In genomic region chr6:16256781-16257180, GRCh38 we compare ENCODE assay signal across 21 cellular contexts. TPM values are rescaled to one million over a fixed set of nuclear protein-coding genes. Genes with fewer than 3 reads are reported as not detected.
DNase-seq lines count a peak whose midpoint lies in the region; ATAC-seq and TF ChIP-seq lines count a peak whose summit lies in the region.
"Had no signal": no experiment of that assay in that cellular context is flagged by ENCODE, and none has a peak within 500 bp of the region (broad histone marks: within the 10 kb centered on the region; RNA-seq: fewer than 3 reads in every experiment).

No MANE protein-coding gene starts in this region.

- H3K4me3 Mint-ChIP-seq in endodermal cell = no peak overlapping the region
- no peak overlapping the region for H3K4me3 Mint-ChIP-seq in T-cell
- H3K4me3 Mint-ChIP-seq: CD14-positive monocyte had no signal

- peaks cover 41% of the 10 kb centered on the region for H3K4me1 Mint-ChIP-seq in endodermal cell
- peaks cover 0 to 4% (median 0%) of the 10 kb centered on the region in 3 donors for H3K4me1 Mint-ChIP-seq in T-cell
- H3K4me1 Mint-ChIP-seq: CD14-positive monocyte had no signal

- CTCF ChIA-PET in T-cell (lab: Charles Lee) = interaction anchor here in 1 of 2 donors (0.7 kb wide), 1 partner anchor 676 kb away, joined by 4 read pairs; no protein-coding TSS in a partner anchor

- no peak for TF ChIP-seq CTCF in left ventricle myocardium inferior (IDR thresholded peaks at IDR 0.05; ENCODE audit: borderline replicate concordance)
- no peak for TF ChIP-seq CTCF in endodermal cell (conservative IDR thresholded peaks at IDR 0.05)

- DNase-seq in left ventricle myocardium inferior (no peak), Right ventricle myocardium inferior (ENCODE audit: missing footprints) (no peak), NCI-H524 (lab: John Stamatoyannopoulos, UW) (peak; percentile 20 to 81), endodermal cell (no peak), T-cell (no peak), kidney tubule cell (ENCODE audit: low spot score) (no peak), substantia nigra (lab: John Stamatoyannopoulos, UW) (no peak)
- DNase-seq: COR-L47, DND-41, GDM1, GM23248, HCEC 1CT, IMR-90, NCI-H1105 treated with DMSO at 0.1 percent for 48 hours, NCI-H187 treated with DMSO at 0.1 percent for 48 hours, NCI-H510A treated with DMSO at 0.1 percent for 48 hours, PC-3 had no signal

- peaks cover 52% of the 10 kb centered on the region for H3K36me3 Mint-ChIP-seq in endodermal cell (ENCODE audit: low read depth)
- H3K36me3 Mint-ChIP-seq in T-cell = no peaks in the 10 kb centered on the region
- H3K36me3 Mint-ChIP-seq: CD14-positive monocyte had no signal

- ATAC-seq in Right ventricle myocardium inferior (no peak), T-cell (replicated peaks in 1 of 4) (no peak), GM21529 (IDR thresholded peaks at IDR 0.05; ENCODE audit: unreplicated experiment) (no peak)
- ATAC-seq: A549, GM12878, PC-3 had no signal

- no peak overlapping the region for H3K9ac ChIP-seq in endodermal cell (ENCODE audit: extremely low read depth, low read length, poor library complexity, severe bottlenecking)
- H3K9ac ChIP-seq: GM23248 had no signal

- H3K4me3 ChIP-seq in left ventricle myocardium inferior (no peak overlapping the region), endodermal cell (ENCODE audit: low read length) (peak overlapping the region; percentile 24)
- H3K4me3 ChIP-seq: A549, GM12878, GM23248 had no signal

- H3K27me3 ChIP-seq in left ventricle myocardium inferior (ENCODE audit: low read depth) (no peaks in the 10 kb centered on the region), endodermal cell (ENCODE audit: control insufficient read depth, insufficient read depth, low read length, poor library complexity, severe bottlenecking) (no peaks in the 10 kb centered on the region)

- H3K4me1 ChIP-seq in left ventricle myocardium inferior (peaks cover 45% of the 10 kb centered on the region), endodermal cell (ENCODE audit: control insufficient read depth, insufficient read depth, low read length) (peaks cover 15% of the 10 kb centered on the region)
- H3K4me1 ChIP-seq: A549 had no signal

- H3K27me3 Mint-ChIP-seq in endodermal cell (ENCODE audit: insufficient read depth) (no peaks in the 10 kb centered on the region), T-cell (peaks cover 0 to 2% of the 10 kb centered on the region in 2 donors)

- intact Hi-C loops in left ventricle myocardium inferior (cut with micrococcal nuclease) = no loop called here
- intact Hi-C loops in Right ventricle myocardium inferior (cut with DNase I) = no loop called here

- H3K9me3 ChIP-seq in left ventricle myocardium inferior (replicated peaks) (no peaks in the 10 kb centered on the region), endodermal cell (ENCODE audit: control insufficient read depth, low read length) (peaks cover 7% of the 10 kb centered on the region)
- H3K9me3 ChIP-seq: A549 had no signal

- POLR2A ChIA-PET in T-cell (lab: Charles Lee) = no interaction called here

- WGBS in endodermal cell (ENCODE audit: insufficient coverage in 1 of 2, insufficient read length in 1 of 2), 2 experiments = 76 to 100% methylated on average over 1 to 2 of the region's 2 CpGs

- no peaks in the 10 kb centered on the region for H3K9me3 Mint-ChIP-seq in endodermal cell
- H3K9me3 Mint-ChIP-seq in T-cell = no peaks in the 10 kb centered on the region
- H3K9me3 Mint-ChIP-seq: CD14-positive monocyte had no signal

- H3K27ac ChIP-seq in left ventricle myocardium inferior (replicated peaks) (peak overlapping the region; percentile 74), endodermal cell (ENCODE audit: low read depth, low read length) (no peak overlapping the region), substantia nigra (ENCODE audit: low read depth, low read length, poor library complexity, severe bottlenecking) (no peak overlapping the region)
- H3K27ac ChIP-seq: A549, GM23248 had no signal

- H3K36me3 ChIP-seq in left ventricle myocardium inferior (peaks cover 40% of the 10 kb centered on the region), endodermal cell (ENCODE audit: control insufficient read depth, insufficient read depth, low read length) (peaks cover 17% of the 10 kb centered on the region)

- H3K27ac Mint-ChIP-seq in endodermal cell = peak overlapping the region; percentile 18
- no peak overlapping the region for H3K27ac Mint-ChIP-seq in T-cell
- H3K27ac Mint-ChIP-seq: CD14-positive monocyte had no signal

RNA-seq across cellular contexts. Expression of gene GMPR, which starts 18.4 kb away (rescaled TPM):
- total RNA-seq in left ventricle myocardium inferior = 126 TPM
- total RNA-seq in Right ventricle myocardium inferior = 125 TPM
- 10 to 100 TPM in 1 of 2 donors, 1 to 10 TPM in 1; 4.9 to 20.7 TPM for total RNA-seq in endodermal cell
- 6.1 TPM for polyA plus RNA-seq in endodermal cell (2013, experiment 1 of 2)
- 6.0 TPM for polyA plus RNA-seq in endodermal cell (2013, experiment 2 of 2)
- 1 to 10 TPM in 1 of 5 donors, under 1 TPM in 4; 0.26 to 1.4 (median 0.68) TPM for total RNA-seq in T-cell

Comparison
In these comparisons a context has a peak if more than half of its experiments do, and no peak if none do; other contexts are left out.
1. DNase-seq: peak in NCI-H524 (2 of 2); none in left ventricle myocardium inferior (single experiment), Right ventricle myocardium inferior (single experiment), endodermal cell (single experiment), T-cell (0 of 34), kidney tubule cell (single experiment) and substantia nigra (0 of 49).